18 cellular contexts compared by ENCODE assay signal in genomic region chr10:110158051-110159005, GRCh38.
"Had no signal": no experiment of that assay in that cellular context is flagged by ENCODE, and none has a peak within 500 bp of the region (broad histone marks: within the 10 kb centered on the region; RNA-seq: fewer than 3 reads in every experiment).

No MANE protein-coding gene starts in this region.

- DNase-seq: activated CD4-positive, alpha-beta T cell treated with anti-CD3 and anti-CD28 coated beads, Interleukin-2, amount 50 U/mL, for 48 hours; activated naive CD4-positive, alpha-beta T cell treated with anti-CD3 and anti-CD28 coated beads, Interleukin-2, amount 10 ng/mL, durations not matched to agents 7 days and 5 days; cortex of kidney; effector CD8-positive, alpha-beta T cell; foreskin melanocyte; heart left ventricle; posterior cingulate gyrus; retina; SHP77; stimulated activated CD4-positive, alpha-beta T cell treated with anti-CD3 and anti-CD28 coated beads, Interleukin-2, amount 100 ng/mL, for 48 hours; stimulated activated naive B cell treated with anti-CD40 and anti-IgM and Interleukin-4, amounts not matched to agents 10 μg/mL and 1 μg/mL and 100 μg/mL, for 72 hours had no signal

- ATAC-seq: heart left ventricle; left colon; SK-N-SH treated with all-trans-retinoic acid at 6 μM for 48 hours; stimulated activated naive B cell treated with anti-CD40 and anti-IgM and Interleukin-4, amounts not matched to agents 10 μg/mL and 1 μg/mL and 100 μg/mL, for 72 hours had no signal

- H3K27ac ChIP-seq: heart left ventricle, neutrophil, tibial nerve, VCaP had no signal

- H3K4me3 Mint-ChIP-seq: activated naive CD4-positive, alpha-beta T cell treated with anti-CD3 and anti-CD28 coated beads, Interleukin-2, amount 10 ng/mL, durations not matched to agents 7 days and 5 days; central memory CD8-positive, alpha-beta T cell; stimulated activated naive B cell treated with anti-CD40 and anti-IgM and Interleukin-4, amounts not matched to agents 10 μg/mL and 1 μg/mL and 100 μg/mL, for 72 hours had no signal

- H3K4me3 ChIP-seq: heart left ventricle, tibial nerve had no signal

- H3K36me3 Mint-ChIP-seq: stimulated activated naive B cell treated with anti-CD40 and anti-IgM and Interleukin-4, amounts not matched to agents 10 μg/mL and 1 μg/mL and 100 μg/mL, for 72 hours had no signal

- H3K27me3 ChIP-seq: neutrophil had no signal

- H3K9me3 ChIP-seq: heart left ventricle, neutrophil, tibial nerve had no signal

- H3K9me3 Mint-ChIP-seq: activated naive CD4-positive, alpha-beta T cell treated with anti-CD3 and anti-CD28 coated beads, Interleukin-2, amount 10 ng/mL, durations not matched to agents 7 days and 5 days; activated T-helper 2 cell treated with anti-CD3 and anti-CD28 coated beads, Interferon-gamma antibody, Interleukin-2, Interleukin-4, amounts not matched to agents 10 μg/mL and 5 μg/mL and 100 μg/mL, durations not matched to agents 14 hours and 24 hours and 36 hours; central memory CD8-positive, alpha-beta T cell; stimulated activated naive B cell treated with anti-CD40 and anti-IgM and Interleukin-4, amounts not matched to agents 10 μg/mL and 1 μg/mL and 100 μg/mL, for 72 hours had no signal

- H3K27ac Mint-ChIP-seq: activated T-helper 2 cell treated with anti-CD3 and anti-CD28 coated beads, Interferon-gamma antibody, Interleukin-2, Interleukin-4, amounts not matched to agents 10 μg/mL and 5 μg/mL and 100 μg/mL, durations not matched to agents 14 hours and 24 hours and 36 hours; stimulated activated naive B cell treated with anti-CD40 and anti-IgM and Interleukin-4, amounts not matched to agents 10 μg/mL and 1 μg/mL and 100 μg/mL, for 72 hours had no signal

- H3K36me3 ChIP-seq: heart left ventricle, neutrophil, tibial nerve had no signal

- H3K4me1 ChIP-seq: tibial nerve had no signal
